Comparison of ENCODE assay signal across 8 cellular contexts in the genomic region with DNA sequence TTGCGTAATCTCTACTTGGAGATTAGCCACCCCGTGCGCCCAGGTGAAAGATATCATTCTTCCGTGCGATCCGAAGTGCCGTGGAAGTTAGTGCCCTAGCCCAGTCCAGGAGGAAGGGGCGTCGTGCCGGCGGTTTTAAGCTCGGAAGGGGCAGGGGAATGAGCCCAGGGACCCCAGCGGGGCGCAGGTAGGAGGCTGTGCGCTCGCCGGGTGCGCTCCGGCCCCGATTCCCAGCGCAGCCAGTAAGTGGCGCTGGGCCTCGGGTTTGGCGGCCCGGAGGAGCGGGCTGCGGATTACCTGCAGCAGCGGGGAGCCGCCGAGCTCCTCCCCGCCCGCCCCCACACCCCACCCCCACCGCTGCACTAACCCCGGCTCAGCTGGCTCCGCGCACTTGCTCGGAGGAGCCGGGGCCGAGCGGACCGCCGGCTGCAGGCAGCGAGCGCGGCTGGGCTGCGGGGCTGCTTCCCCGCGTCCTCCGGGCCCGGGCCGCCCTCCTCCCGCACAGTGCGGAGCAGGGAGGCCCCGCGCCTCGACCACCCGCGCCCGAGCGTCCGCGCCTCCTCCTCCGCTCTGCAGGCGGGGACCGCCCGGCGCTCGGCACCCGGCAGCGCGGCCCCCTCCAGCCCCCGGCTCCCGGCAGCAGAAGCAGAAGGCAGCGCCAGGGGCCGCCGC. TPM values are rescaled to one million over a fixed set of nuclear protein-coding genes. Genes with fewer than 3 reads are reported as not detected.
DNase-seq lines count a peak whose midpoint lies in the region; ATAC-seq, FAIRE-seq and TF ChIP-seq lines count a peak whose summit lies in the region.

TSS of gene RYR2 (plus strand) at position 390 of the 672 bp plus-strand sequence. CDS start 338 bp downstream, outside the sequence.

- FAIRE-seq in D721Med (lab: Jason Lieb, UNC): no peak

- H3K4me1 Mint-ChIP-seq in nephron progenitor cell: peaks cover 13% of the 10 kb centered on the region

- no peak within 1 kb of the TSS for H3K27ac Mint-ChIP-seq in nephron progenitor cell

- peak; percentile 57 for DNase-seq in D721Med (ENCODE audit: insufficient read length, low spot score)
- DNase-seq in NCI-H460 (ENCODE audit: extremely low read depth, low read depth): peak; percentile 28
- no peak for DNase-seq in epithelial cell of proximal tubule (ENCODE audit: low read depth)
- peak; percentile 71 for DNase-seq in nephron progenitor cell
- no peak for DNase-seq in MV-4-11 (lab: John Stamatoyannopoulos, UW)
- no peak for DNase-seq in activated CD4-positive, CD25-positive, alpha-beta regulatory T cell (lab: John Stamatoyannopoulos, UW)
- DNase-seq in GM19238 (ENCODE audit: insufficient read length, low spot score): no peak

- H3K27me3 Mint-ChIP-seq in nephron progenitor cell (ENCODE audit: low read depth, poor library complexity): peaks cover 18% of the 10 kb centered on the region

- H3K4me3 Mint-ChIP-seq in nephron progenitor cell: peak within 1 kb of the TSS; percentile 84

- peak within 1 kb of the TSS; percentile 26 for H3K4me3 ChIP-seq in epithelial cell of proximal tubule (ENCODE audit: low read depth, low read length)

- H3K9me3 Mint-ChIP-seq in nephron progenitor cell: no peaks in the 10 kb centered on the region

- no peaks in the 10 kb centered on the region for H3K36me3 Mint-ChIP-seq in nephron progenitor cell (ENCODE audit: low read depth)

- no peak for ATAC-seq in HG03139 (IDR thresholded peaks at IDR 0.05; ENCODE audit: unreplicated experiment)

- TF ChIP-seq CTCF in D721Med (IDR thresholded peaks at IDR 0.05; ENCODE audit: insufficient read depth, missing control alignments) (peak; percentile 67), epithelial cell of proximal tubule (conservative IDR thresholded peaks at IDR 0.05; ENCODE audit: low read depth, low read length) (peak; percentile 30), nephron progenitor cell (IDR thresholded peaks at IDR 0.05) (peak; percentile 61)

RNA-seq across cellular contexts. Expression of gene RYR2, which starts in this region (rescaled TPM):
- total RNA-seq in NCI-H460 (2014; rRNA removed; shearing (Covaris generic)): 3.6 and 4.7 TPM in 2 replicates
- polyA plus RNA-seq in NCI-H460 (2014; cell fraction: nucleus; rRNA removed): 4.0 and 4.1 TPM in 2 replicates
- 0.58 and 0.63 TPM in 2 replicates for total RNA-seq in epithelial cell of proximal tubule

Comparison
In these comparisons a context has a peak if more than half of its experiments do, and no peak if none do; other contexts are left out.
1. DNase-seq: peak in D721Med (single experiment), NCI-H460 (single experiment) and nephron progenitor cell (single experiment); none in epithelial cell of proximal tubule (single experiment), MV-4-11 (single experiment), activated CD4-positive, CD25-positive, alpha-beta regulatory T cell (0 of 4) and GM19238 (single experiment).
2. Peak in every context shown above with its lines, with median percentiles within 50 percentile points of each other: CTCF ChIP-seq.